16 cellular contexts compared by ENCODE assay signal in genomic region chr3:188037965-188038581, GRCh38.
DNase-seq lines count a peak whose midpoint lies in the region; ATAC-seq and TF ChIP-seq lines count a peak whose summit lies in the region.
"Had no signal": no experiment of that assay in that cellular context is flagged by ENCODE, and none has a peak within 500 bp of the region (broad histone marks: within the 10 kb centered on the region; RNA-seq: fewer than 3 reads in every experiment).

No MANE protein-coding gene starts in this region.

- H3K9me3 ChIP-seq in DND-41 (ENCODE audit: insufficient read depth, low read length, severe bottlenecking), result no peaks in the 10 kb centered on the region
- H3K9me3 ChIP-seq in CD4-positive, alpha-beta memory T cell (ENCODE audit: control insufficient read depth in 1 of 2, low read length in 2 of 2), result no peaks in the 10 kb centered on the region

- H3K79me2 ChIP-seq in DND-41 (ENCODE audit: insufficient read depth, low read length), result no peaks in the 10 kb centered on the region

- no peak for DNase-seq in DND-41
- peak; percentile 15 for DNase-seq in LHCN-M2 (ENCODE audit: low read depth)
- DNase-seq in MCF 10A (ENCODE audit: unreplicated experiment), result peak; percentile 38
- peak; percentile 40 for DNase-seq in mucosa of gallbladder (ENCODE audit: low spot score)
- no peak for DNase-seq in amygdala (lab: John Stamatoyannopoulos, UW)
- no peak for DNase-seq in NCI-H82 treated with DMSO at 0.1 percent for 48 hours (lab: John Stamatoyannopoulos, UW; ENCODE audit: unreplicated experiment)
- no peak for DNase-seq in CD14-positive monocyte (ENCODE audit: low spot score)
- DNase-seq in CD4-positive, alpha-beta memory T cell, result no peak
- DNase-seq: DMS79; effector CD4-positive, alpha-beta T cell; retina; stimulated activated CD4-positive, alpha-beta T cell treated with anti-CD3 and anti-CD28 coated beads, Interleukin-1b, Interleukin-23, amount 100 ng/mL, for 48 hours had no signal

- H2AFZ ChIP-seq in DND-41 (ENCODE audit: low read depth, low read length), result no peak overlapping the region
- H2AFZ ChIP-seq: GM23338 had no signal

- H4K20me1 ChIP-seq in DND-41 (ENCODE audit: insufficient read depth, low read length), result no peaks in the 10 kb centered on the region

- H3K4me3 Mint-ChIP-seq in MCF 10A (ENCODE audit: unreplicated experiment) (no peak overlapping the region), CD14-positive monocyte (no peak overlapping the region)
- H3K4me3 Mint-ChIP-seq in CD4-positive, alpha-beta memory T cell, result peak overlapping the region in 1 of 8 donors; percentile 7
- H3K4me3 Mint-ChIP-seq: B cell, GM23338, nephron had no signal

- H3K27ac ChIP-seq in DND-41 (ENCODE audit: low read length), result 0 out of 2 replicates have a peak overlapping the region, but pooled peaks have one; percentile 6
- H3K27ac ChIP-seq in CD4-positive, alpha-beta memory T cell (ENCODE audit: low read depth, low read length), result no peak overlapping the region

- no peaks in the 10 kb centered on the region for H3K36me3 ChIP-seq in DND-41 (ENCODE audit: insufficient read depth, low read length)
- H3K36me3 ChIP-seq in CD4-positive, alpha-beta memory T cell (ENCODE audit: insufficient read depth, low read length), result no peaks in the 10 kb centered on the region

- peak; percentile 37; the same call in 2 of the 3 replicates for ATAC-seq in DND-41 (ENCODE audit: insufficient read depth, low read depth)

- CTCF ChIA-PET in MCF 10A (lab: Yijun Ruan, JAX), result interaction anchor here (0.6 to 0.8 kb wide), 4 partner anchors 99 to 322 kb away, joined by 3 read pairs; no protein-coding TSS in a partner anchor
- CTCF ChIA-PET in CD4-positive, alpha-beta memory T cell (lab: Charles Lee; ENCODE audit: partially characterized antibody), result no interaction called here

- POLR2A ChIA-PET in MCF 10A (lab: Yijun Ruan, JAX), result no interaction called here
- POLR2A ChIA-PET in CD4-positive, alpha-beta memory T cell (lab: Charles Lee; ENCODE audit: partially characterized antibody), result interaction anchor here (0.8 kb wide), 1 partner anchor 167 kb away, joined by 4 read pairs; no protein-coding TSS in a partner anchor

- BruUV-seq in MCF 10A (replicated peaks; lab: Mats Ljungman, UMichigan), result no TSS peak

- H3K27ac Mint-ChIP-seq in MCF 10A (ENCODE audit: low read depth, unreplicated experiment) (peak overlapping the region; percentile 46), CD14-positive monocyte (no peak overlapping the region)
- no peak overlapping the region for H3K27ac Mint-ChIP-seq in CD4-positive, alpha-beta memory T cell
- H3K27ac Mint-ChIP-seq: B cell, GM23338 had no signal

- no peaks in the 10 kb centered on the region for H3K27me3 ChIP-seq in DND-41 (ENCODE audit: insufficient read depth, low read length, poor library complexity)
- no peaks in the 10 kb centered on the region for H3K27me3 ChIP-seq in CD4-positive, alpha-beta memory T cell (ENCODE audit: insufficient read depth, low read length)

- H3K36me3 Mint-ChIP-seq in MCF 10A (ENCODE audit: insufficient read depth, unreplicated experiment), result no peaks in the 10 kb centered on the region
- H3K36me3 Mint-ChIP-seq in CD14-positive monocyte, result no peaks in the 10 kb centered on the region
- no peaks in the 10 kb centered on the region for H3K36me3 Mint-ChIP-seq in CD4-positive, alpha-beta memory T cell

- TF ChIP-seq CTCF in DND-41 (IDR thresholded peaks at IDR 0.05; ENCODE audit: borderline replicate concordance, extremely low read depth, low read length, poor library complexity, severe bottlenecking), result no peak
- TF ChIP-seq CTCF in MCF 10A (IDR thresholded peaks at IDR 0.05; ENCODE audit: unreplicated experiment), result no peak
- TF ChIP-seq CTCF in CD14-positive monocyte (IDR thresholded peaks at IDR 0.05), result no peak

- no peak overlapping the region for H3K9ac ChIP-seq in DND-41 (ENCODE audit: low read depth, low read length)

- no peak overlapping the region for H3K4me2 ChIP-seq in DND-41 (ENCODE audit: insufficient read depth, low read length)
- H3K4me2 ChIP-seq: GM23338 had no signal

- H3K4me1 Mint-ChIP-seq in MCF 10A (ENCODE audit: insufficient read depth, unreplicated experiment) (peaks cover 19% of the 10 kb centered on the region), CD14-positive monocyte (peaks cover 5% of the 10 kb centered on the region)
- H3K4me1 Mint-ChIP-seq in CD4-positive, alpha-beta memory T cell, result peaks cover 2 to 7% (median 6%) of the 10 kb centered on the region in 4 donors

- H3K9me3 Mint-ChIP-seq in MCF 10A (ENCODE audit: unreplicated experiment), result no peaks in the 10 kb centered on the region
- H3K9me3 Mint-ChIP-seq in CD14-positive monocyte, result peaks cover 0 to 6% (median 0%) of the 10 kb centered on the region in 7 donors
- peaks cover 0 to 3% (median 0%) of the 10 kb centered on the region in 8 donors for H3K9me3 Mint-ChIP-seq in CD4-positive, alpha-beta memory T cell
- H3K9me3 Mint-ChIP-seq: GM23338 had no signal

- no peak overlapping the region for H3K4me3 ChIP-seq in DND-41 (ENCODE audit: low read depth in 1 of 2, low read length in 2 of 2)
- no peak overlapping the region for H3K4me3 ChIP-seq in CD4-positive, alpha-beta memory T cell (ENCODE audit: low read length in 2 of 2)
- H3K4me3 ChIP-seq: GM23338, lung had no signal

- intact Hi-C loops in MCF 10A (cut with micrococcal nuclease), result loop anchor here (1.0 to 2.0 kb wide), 2 partner anchors 293 to 916 kb away; partner anchors contain the start of gene BCL6
- intact Hi-C loops in CD14-positive monocyte (cut with micrococcal nuclease), result no loop called here
- intact Hi-C loops in CD4-positive, alpha-beta memory T cell (cut with micrococcal nuclease), result no loop called here

- H3K27me3 Mint-ChIP-seq in MCF 10A (ENCODE audit: insufficient read depth, unreplicated experiment) (no peaks in the 10 kb centered on the region), CD14-positive monocyte (ENCODE audit: low read depth in 3 of 3) (peaks cover under 1 to 10% (median 7%) of the 10 kb centered on the region in 3 donors)
- no peaks in the 10 kb centered on the region for H3K27me3 Mint-ChIP-seq in CD4-positive, alpha-beta memory T cell

- H3K4me1 ChIP-seq in DND-41 (ENCODE audit: insufficient read depth, low read length), result peaks cover 27% of the 10 kb centered on the region
- no peaks in the 10 kb centered on the region for H3K4me1 ChIP-seq in CD4-positive, alpha-beta memory T cell (ENCODE audit: insufficient read depth, low read length)

Comparison
In these comparisons a context has a peak if more than half of its experiments do, and no peak if none do; other contexts are left out.
1. DNase-seq: peak in LHCN-M2 (single experiment), MCF 10A (single experiment) and mucosa of gallbladder (single experiment); none in DND-41 (single experiment), amygdala (0 of 56), NCI-H82 treated with DMSO at 0.1 percent for 48 hours (single experiment), CD14-positive monocyte (single experiment) and CD4-positive, alpha-beta memory T cell (0 of 5).